In the genomic region with DNA sequence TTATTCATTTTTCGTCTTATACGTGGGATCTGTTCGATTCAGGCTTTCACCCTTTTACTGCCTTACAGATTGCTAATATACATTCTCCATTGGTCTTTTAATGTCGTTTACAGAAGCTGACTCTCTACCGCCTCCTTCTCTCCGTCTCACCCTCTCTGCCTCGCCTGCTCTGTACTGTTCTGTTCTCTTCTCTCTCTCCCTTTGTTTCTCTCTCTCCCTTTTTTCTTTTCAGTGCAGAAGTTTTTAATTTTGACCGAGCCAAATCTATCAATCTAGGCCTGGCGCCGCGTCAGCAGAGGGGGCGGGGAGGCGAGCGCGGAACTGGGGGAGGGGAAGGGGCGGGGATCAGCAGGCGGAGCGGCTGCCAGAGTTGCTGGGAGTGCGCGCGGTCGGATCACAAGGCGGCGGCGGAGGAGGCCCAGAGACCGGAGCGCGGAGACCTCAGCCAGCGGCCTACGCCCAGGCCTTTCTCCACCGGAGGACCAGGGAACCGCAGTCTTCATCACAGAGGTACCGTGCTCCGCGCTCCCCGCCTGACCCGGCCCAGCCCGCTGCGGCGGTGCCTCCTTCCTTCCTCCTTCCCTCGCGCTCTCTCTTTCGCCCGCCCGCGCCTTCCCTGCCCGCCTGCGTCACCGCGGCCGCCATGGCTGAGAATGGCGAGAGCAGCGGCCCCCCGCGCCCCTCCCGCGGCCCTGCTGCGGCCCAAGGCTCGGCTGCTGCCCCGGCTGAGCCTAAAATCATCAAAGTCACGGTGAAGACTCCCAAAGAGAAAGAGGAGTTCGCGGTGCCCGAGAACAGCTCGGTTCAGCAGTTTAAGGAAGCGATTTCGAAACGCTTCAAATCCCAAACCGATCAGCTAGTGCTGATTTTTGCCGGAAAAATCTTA, we compare ENCODE assay signal across 8 cellular contexts.
DNase-seq lines count a peak whose midpoint lies in the region; ATAC-seq lines count a peak whose summit lies in the region.

Gene UBQLN2, plus strand, starts transcription at position 397 of the 886 bp plus-strand sequence. Its CDS starts 247 bp downstream, at position 644.

- H3K27me3 ChIP-seq in HUES6 (ENCODE audit: control insufficient read depth, insufficient read depth, low read length), result no peaks in the 10 kb centered on the region
- peaks cover 0 to 3% of the 10 kb centered on the region in 2 donors for H3K27me3 ChIP-seq in mucosa of rectum (ENCODE audit: control insufficient read depth in 2 of 2, insufficient read depth in 2 of 2, low read length in 2 of 2)

- H3K9me3 ChIP-seq in HUES6 (ENCODE audit: control insufficient read depth, insufficient read depth, low read depth, low read length) (no peaks in the 10 kb centered on the region), mucosa of rectum (ENCODE audit: control insufficient read depth in 2 of 2, low read length in 2 of 2) (no peaks in the 10 kb centered on the region)

- H3K4me1 ChIP-seq in HUES6 (ENCODE audit: control insufficient read depth, insufficient read depth, low read length) (no peaks in the 10 kb centered on the region; the same call in 1 of the 2 replicates), mucosa of rectum (ENCODE audit: control insufficient read depth in 2 of 2, insufficient read depth in 2 of 2, low read length in 2 of 2) (peaks cover 0 to 2% of the 10 kb centered on the region in 2 donors)

- H3K36me3 ChIP-seq in HUES6 (ENCODE audit: control insufficient read depth, insufficient read depth, low read length) (peaks cover 9% of the 10 kb centered on the region; the same call in 1 of the 2 replicates), mucosa of rectum (ENCODE audit: control insufficient read depth in 2 of 2, insufficient read depth in 2 of 2, low read length in 2 of 2) (no peaks in the 10 kb centered on the region)

- peak within 1 kb of the TSS; percentile 84 for H3K4me3 ChIP-seq in HUES6 (ENCODE audit: low read depth, low read length)
- H3K4me3 ChIP-seq in mucosa of rectum (ENCODE audit: low read length in 2 of 2), result peak within 1 kb of the TSS; percentile 85 to 92

- DNase-seq in COLO668 (lab: John Stamatoyannopoulos, UW; ENCODE audit: unreplicated experiment), result peak; percentile 81
- DNase-seq in OCI-M1 (lab: John Stamatoyannopoulos, UW), result peak; percentile 88
- peak; percentile 70 for DNase-seq in activated T-cell treated with anti-CD3 and anti-CD28 coated beads for 24 hours (ENCODE audit: low read depth)
- no peak for DNase-seq in epithelial cell of prostate (ENCODE audit: low read depth, low spot score)
- peak; percentile 83 for DNase-seq in stimulated activated CD8-positive, alpha-beta memory T cell treated with anti-CD3 and anti-CD28 coated beads, Interleukin-4, amount 100 ng/mL, for 48 hours

- peak; percentile 60 for ATAC-seq in GM21367 (IDR thresholded peaks at IDR 0.05; ENCODE audit: unreplicated experiment)

- H3K9ac ChIP-seq in HUES6 (ENCODE audit: low read length) (peak within 1 kb of the TSS; percentile 98), mucosa of rectum (ENCODE audit: low read depth in 1 of 2, low read length in 2 of 2) (peak within 1 kb of the TSS; percentile 89)

- peak within 1 kb of the TSS; percentile 95 for H3K27ac ChIP-seq in HUES6 (ENCODE audit: low read depth, low read length)
- peak within 1 kb of the TSS; percentile 91 for H3K27ac ChIP-seq in epithelial cell of prostate
- peak within 1 kb of the TSS; percentile 92 to 94 for H3K27ac ChIP-seq in mucosa of rectum (ENCODE audit: low read depth in 2 of 2, low read length in 2 of 2)
